ENCODE assay signal across 12 cellular contexts in the genomic region with DNA sequence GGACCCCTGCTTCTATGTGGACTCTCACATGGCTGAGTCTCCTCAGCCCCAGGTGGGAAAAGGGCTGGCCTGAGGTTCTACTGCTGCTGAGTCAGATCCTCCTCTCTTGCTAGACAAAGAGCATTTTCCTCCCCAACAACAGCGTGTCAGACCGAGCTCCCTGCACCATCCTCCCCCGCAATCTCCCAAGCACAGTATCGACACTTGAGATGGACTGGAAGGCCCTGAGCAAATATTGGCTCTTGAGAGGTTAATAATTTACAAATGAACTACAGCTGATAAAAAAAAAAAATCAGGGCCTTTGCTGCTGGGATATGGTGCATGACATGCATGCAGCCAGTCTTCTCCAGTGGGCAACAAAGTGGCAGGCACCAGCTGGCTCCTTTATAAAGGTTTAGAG. TPM values are rescaled to one million over a fixed set of nuclear protein-coding genes. Genes with fewer than 3 reads are reported as not detected.
DNase-seq lines count a peak whose midpoint lies in the region; ATAC-seq and TF ChIP-seq lines count a peak whose summit lies in the region.
"Had no signal": no experiment of that assay in that cellular context is flagged by ENCODE, and none has a peak within 500 bp of the region (broad histone marks: within the 10 kb centered on the region; RNA-seq: fewer than 3 reads in every experiment).

No MANE protein-coding gene starts in this region.

- H3K4me1 ChIP-seq in endodermal cell (ENCODE audit: control insufficient read depth, insufficient read depth, low read length): peaks cover 10% of the 10 kb centered on the region
- peaks cover 3% of the 10 kb centered on the region for H3K4me1 ChIP-seq in mucosa of descending colon (ENCODE audit: low read depth)

- peaks cover 11% of the 10 kb centered on the region for H3K27me3 Mint-ChIP-seq in endodermal cell (ENCODE audit: insufficient read depth)

- no peaks in the 10 kb centered on the region for H3K9me3 ChIP-seq in endodermal cell (ENCODE audit: control insufficient read depth, low read length)
- no peaks in the 10 kb centered on the region for H3K9me3 ChIP-seq in mucosa of descending colon

- TF ChIP-seq CTCF in endodermal cell (conservative IDR thresholded peaks at IDR 0.05) (no peak), mucosa of descending colon (IDR thresholded peaks at IDR 0.05) (no peak)

- H3K36me3 ChIP-seq in endodermal cell (ENCODE audit: control insufficient read depth, insufficient read depth, low read length) (no peaks in the 10 kb centered on the region), mucosa of descending colon (ENCODE audit: low read depth) (no peaks in the 10 kb centered on the region)

- intact Hi-C loops in mucosa of descending colon (cut with DNase I, micrococcal nuclease): no loop called here

- H3K36me3 Mint-ChIP-seq in endodermal cell (ENCODE audit: low read depth): no peaks in the 10 kb centered on the region

- H3K27ac ChIP-seq in endodermal cell (ENCODE audit: low read depth, low read length): no peak overlapping the region

- no peak overlapping the region for H3K4me3 ChIP-seq in endodermal cell (ENCODE audit: low read length)
- no peak overlapping the region for H3K4me3 ChIP-seq in mucosa of descending colon

- H3K27ac Mint-ChIP-seq in endodermal cell: peak overlapping the region; percentile 22

- H3K9me3 Mint-ChIP-seq in endodermal cell: no peaks in the 10 kb centered on the region
- H3K9me3 Mint-ChIP-seq: activated T-cell treated with anti-CD3 and anti-CD28 coated beads, Interleukin-2, amount 50 U/mL, for 4 hours; neural crest cell had no signal

- H3K4me3 Mint-ChIP-seq in endodermal cell: no peak overlapping the region
- H3K4me3 Mint-ChIP-seq: activated T-cell treated with anti-CD3 and anti-CD28 coated beads, Interleukin-2, amount 50 U/mL, for 4 hours; neural crest cell had no signal

- ATAC-seq in mucosa of descending colon (peak; percentile 59), GM18511 (IDR thresholded peaks at IDR 0.05; ENCODE audit: unreplicated experiment) (no peak), HG03469 (IDR thresholded peaks at IDR 0.05; ENCODE audit: unreplicated experiment) (no peak), HG03025 (IDR thresholded peaks at IDR 0.05; ENCODE audit: low FRiP score, unreplicated experiment) (no peak)
- ATAC-seq: activated T-cell treated with anti-CD3 and anti-CD28 coated beads, Interleukin-2, amount 50 U/mL, for 4 hours had no signal

- DNase-seq in COLO829 (ENCODE audit: low spot score) (peak; percentile 32), NCI-H146 (lab: John Stamatoyannopoulos, UW) (peak; percentile 44), endodermal cell (no peak), mucosa of descending colon (peak in 1 of 3 donors; percentile 3), amygdala (lab: John Stamatoyannopoulos, UW) (no peak)
- DNase-seq: activated T-cell treated with anti-CD3 and anti-CD28 coated beads, Interleukin-2, amount 50 U/mL, for 4 hours; stimulated activated CD4-positive, alpha-beta T cell treated with anti-CD3 and anti-CD28 coated beads, Interleukin-12 subunit alpha, Interleukin-12 subunit beta, amount 100 ng/mL, for 4 hours had no signal

- peaks cover 26% of the 10 kb centered on the region for H3K4me1 Mint-ChIP-seq in endodermal cell
- H3K4me1 Mint-ChIP-seq: neural crest cell had no signal

- H3K27me3 ChIP-seq in endodermal cell (ENCODE audit: control insufficient read depth, insufficient read depth, low read length, poor library complexity, severe bottlenecking): no peaks in the 10 kb centered on the region

- no peak overlapping the region for H3K9ac ChIP-seq in endodermal cell (ENCODE audit: extremely low read depth, low read length, poor library complexity, severe bottlenecking)

- 67 to 77% methylated on average over 4 of the region's 4 CpGs for whole genome bisulfite sequencing in endodermal cell (ENCODE audit: insufficient coverage in 1 of 2, insufficient read length in 1 of 2), 2 experiments

RNA-seq across cellular contexts. Expression of gene CAMK1G, which starts 55.5 kb away (rescaled TPM):
- 1 to 10 TPM in 1 of 2 donors, under 1 TPM in 1; 0.55 to 2.1 TPM for total RNA-seq in endodermal cell
- polyA plus RNA-seq in endodermal cell (2013, experiment 1 of 2): 4.7 TPM
- 3.5 TPM for polyA plus RNA-seq in endodermal cell (2013, experiment 2 of 2)
- total RNA-seq in mucosa of descending colon: under 1 TPM in 1 of 3 donors, not detected in 2; 0.60 TPM
- total RNA-seq: SK-MEL-5 had no signal

Comparison
In these comparisons a context has a peak if more than half of its experiments do, and no peak if none do; other contexts are left out.
1. DNase-seq: peak in COLO829 (single experiment) and NCI-H146 (single experiment); none in endodermal cell (single experiment) and amygdala (0 of 56).